Comparison of ENCODE assay signal across 17 cellular contexts in the genomic region with DNA sequence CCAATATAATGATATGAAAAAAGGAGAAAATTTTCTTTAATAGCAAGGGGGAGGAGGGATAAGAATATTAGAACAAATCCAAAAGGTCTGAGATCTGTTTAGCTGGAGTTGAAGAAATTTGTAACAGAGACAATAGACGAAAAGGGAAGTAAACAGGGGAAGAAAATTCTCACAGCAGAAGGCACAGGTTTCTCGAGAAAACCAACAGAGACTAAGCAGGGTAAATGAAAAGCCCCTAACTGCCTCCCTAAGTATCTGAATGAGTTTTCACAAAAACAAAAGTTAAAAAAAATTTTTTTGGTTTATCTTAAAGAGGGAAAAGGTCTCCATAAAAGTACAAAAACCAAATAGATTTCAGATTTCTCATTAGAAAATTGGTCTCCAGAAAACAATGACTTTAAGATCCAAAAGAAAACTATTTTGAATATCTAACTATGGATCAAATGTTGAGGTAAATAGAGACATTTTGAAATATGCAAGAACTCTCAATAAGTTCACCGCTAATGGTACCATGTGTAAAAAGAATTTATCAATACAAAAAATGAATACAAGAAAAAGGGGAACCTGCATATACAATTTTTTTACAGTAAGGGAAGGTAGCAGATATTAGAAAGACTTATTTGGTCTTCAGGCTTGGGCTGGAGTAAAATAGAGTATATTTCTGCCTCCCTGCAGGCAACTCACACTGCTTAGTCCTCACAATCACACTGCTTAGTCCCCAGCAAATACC. TPM values are rescaled to one million over a fixed set of nuclear protein-coding genes. Genes with fewer than 3 reads are reported as not detected.
DNase-seq lines count a peak whose midpoint lies in the region; ATAC-seq and TF ChIP-seq lines count a peak whose summit lies in the region.
"Had no signal": no experiment of that assay in that cellular context is flagged by ENCODE, and none has a peak within 500 bp of the region (broad histone marks: within the 10 kb centered on the region; RNA-seq: fewer than 3 reads in every experiment).

No MANE protein-coding gene starts in this region.

- H3K4me3 ChIP-seq in Karpas-422 (ENCODE audit: low read length), result no peak overlapping the region
- H3K4me3 ChIP-seq: SK-N-MC, testis had no signal

- no peak overlapping the region for H2AFZ ChIP-seq in Karpas-422 (ENCODE audit: low read length)

- H3K9me3 ChIP-seq in Karpas-422 (ENCODE audit: low read length), result no peaks in the 10 kb centered on the region
- H3K9me3 ChIP-seq: testis had no signal

- TF ChIP-seq CTCF in GM10266 (IDR thresholded peaks at IDR 0.05; ENCODE audit: control insufficient read depth, insufficient read depth, low read depth, missing control alignments), result no peak

- no peaks in the 10 kb centered on the region for H4K20me1 ChIP-seq in Karpas-422 (ENCODE audit: insufficient read depth, low read depth, low read length)

- no peaks in the 10 kb centered on the region for H3K9me2 ChIP-seq in Karpas-422 (replicated peaks; ENCODE audit: insufficient read depth, low read length)

- peak; percentile 90 for ATAC-seq in GM19351 (IDR thresholded peaks at IDR 0.05; ENCODE audit: unreplicated experiment)
- ATAC-seq in HG02642 (IDR thresholded peaks at IDR 0.05; ENCODE audit: poor library complexity, unreplicated experiment), result peak; percentile 64
- peak; percentile 56 for ATAC-seq in HG03558 (IDR thresholded peaks at IDR 0.05; ENCODE audit: extremely low read depth, unreplicated experiment)
- ATAC-seq in HG02973 (IDR thresholded peaks at IDR 0.05; ENCODE audit: unreplicated experiment), result no peak

- no peak overlapping the region for H3K27ac ChIP-seq in Karpas-422 (ENCODE audit: low read length)
- H3K27ac ChIP-seq: SK-N-MC, testis had no signal

- H3K4me1 ChIP-seq in Karpas-422 (ENCODE audit: low read length), result no peaks in the 10 kb centered on the region
- H3K4me1 ChIP-seq: testis had no signal

- H3K27me3 ChIP-seq in Karpas-422 (ENCODE audit: low read length), result no peaks in the 10 kb centered on the region
- H3K27me3 ChIP-seq: testis had no signal

- DNase-seq in GM10266 (ENCODE audit: extremely low spot score) (peak; percentile 38), Karpas-422 (no peak), hippocampal formation (lab: John Stamatoyannopoulos, UW) (no peak)
- DNase-seq in activated CD8-positive, alpha-beta memory T cell treated with anti-CD3 and anti-CD28 coated beads for 24 hours, result no peak
- DNase-seq: activated CD4-positive, alpha-beta T cell treated with anti-CD3 and anti-CD28 coated beads for 4 hours; activated naive CD4-positive, alpha-beta T cell; DND-41; immature natural killer cell; NCI-H1105 treated with DMSO at 0.1 percent for 48 hours; NCI-H82; retina; testis had no signal

- peaks cover 12% of the 10 kb centered on the region for H3K79me2 ChIP-seq in Karpas-422 (ENCODE audit: low read length)

- no peak overlapping the region for H3K4me2 ChIP-seq in Karpas-422 (ENCODE audit: low read depth, low read length, poor library complexity, severe bottlenecking)

- H3K36me3 ChIP-seq in Karpas-422 (ENCODE audit: insufficient read depth, low read length), result peaks cover 49% of the 10 kb centered on the region; the same call in 1 of the 2 replicates

- no peak overlapping the region for H3K9ac ChIP-seq in Karpas-422 (ENCODE audit: low read length)

RNA-seq across cellular contexts. Expression of a gene that starts 23.9 kb away (rescaled TPM):
- 0.34 and 0.72 TPM in 2 replicates for total RNA-seq in Karpas-422 (2014; rRNA removed; shearing (Covaris generic); ENCODE audit: low replicate concordance)
